ENCODE assay signal across 8 cellular contexts in the genomic region with DNA sequence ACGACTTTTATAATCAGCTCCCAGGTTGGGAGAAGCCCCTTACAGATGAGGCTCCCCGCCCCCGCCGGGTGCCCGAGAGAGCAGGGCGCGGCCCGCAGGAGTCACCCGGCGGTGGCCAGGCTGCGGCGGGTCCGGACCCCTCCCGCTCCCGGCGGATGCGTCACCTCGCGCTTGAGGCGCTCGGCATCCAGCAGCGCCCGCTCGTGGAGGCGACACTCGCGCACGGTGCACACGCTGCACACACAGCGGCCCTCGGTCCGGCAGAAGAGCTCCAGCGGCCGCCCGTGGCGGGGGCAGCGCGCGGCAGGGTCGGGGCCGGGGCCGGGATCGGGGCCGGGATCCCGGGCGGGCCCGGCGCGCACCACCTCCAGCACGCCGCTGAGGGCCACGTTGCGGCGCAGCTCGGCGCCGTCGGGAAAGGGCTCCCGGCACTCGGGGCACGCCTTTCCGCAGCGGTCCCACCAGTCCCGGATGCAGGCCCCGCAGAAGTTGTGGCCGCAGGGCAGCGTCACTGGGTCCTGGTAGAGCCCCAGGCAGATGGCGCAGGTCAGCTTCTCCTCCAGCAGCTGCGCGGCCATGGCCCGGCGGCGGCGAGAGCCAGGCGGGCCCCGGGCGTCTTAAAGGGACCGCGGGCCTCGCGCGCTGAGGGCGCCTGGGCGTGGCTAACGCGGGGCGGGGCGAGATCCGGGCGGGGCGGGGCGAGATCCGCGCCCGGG. TPM values are rescaled to one million over a fixed set of nuclear protein-coding genes. Genes with fewer than 3 reads are reported as not detected.
DNase-seq lines count a peak whose midpoint lies in the region; ATAC-seq and TF ChIP-seq lines count a peak whose summit lies in the region.

A gene with protein sequence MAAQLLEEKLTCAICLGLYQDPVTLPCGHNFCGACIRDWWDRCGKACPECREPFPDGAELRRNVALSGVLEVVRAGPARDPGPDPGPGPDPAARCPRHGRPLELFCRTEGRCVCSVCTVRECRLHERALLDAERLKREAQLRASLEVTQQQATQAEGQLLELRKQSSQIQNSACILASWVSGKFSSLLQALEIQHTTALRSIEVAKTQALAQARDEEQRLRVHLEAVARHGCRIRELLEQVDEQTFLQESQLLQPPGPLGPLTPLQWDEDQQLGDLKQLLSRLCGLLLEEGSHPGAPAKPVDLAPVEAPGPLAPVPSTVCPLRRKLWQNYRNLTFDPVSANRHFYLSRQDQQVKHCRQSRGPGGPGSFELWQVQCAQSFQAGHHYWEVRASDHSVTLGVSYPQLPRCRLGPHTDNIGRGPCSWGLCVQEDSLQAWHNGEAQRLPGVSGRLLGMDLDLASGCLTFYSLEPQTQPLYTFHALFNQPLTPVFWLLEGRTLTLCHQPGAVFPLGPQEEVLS (minus strand): TSS at position 592 of the 716 bp plus-strand sequence. CDS start 14 bp downstream, at position 578.

- H3K36me3 Mint-ChIP-seq in naive B cell, result peaks cover 0 to 7% of the 10 kb centered on the region in 2 donors
- H3K36me3 Mint-ChIP-seq in stimulated activated memory B cell treated with anti-CD40 and anti-IgM and Interleukin-4, amounts not matched to agents 10 μg/mL and 1 μg/mL and 100 μg/mL, for 72 hours, result peaks cover 37% of the 10 kb centered on the region

- H3K9me3 Mint-ChIP-seq in naive B cell, result no peaks in the 10 kb centered on the region
- no peaks in the 10 kb centered on the region for H3K9me3 Mint-ChIP-seq in stimulated activated memory B cell treated with anti-CD40 and anti-IgM and Interleukin-4, amounts not matched to agents 10 μg/mL and 1 μg/mL and 100 μg/mL, for 72 hours

- peak within 1 kb of the TSS; percentile 84 to 99 (median 95) for H3K27ac ChIP-seq in esophagus squamous epithelium

- H3K27me3 ChIP-seq in esophagus squamous epithelium, result no peaks in the 10 kb centered on the region

- peaks cover 25 to 62% (median 32%) of the 10 kb centered on the region in 3 donors for H3K4me1 ChIP-seq in esophagus squamous epithelium

- no peaks in the 10 kb centered on the region for H3K27me3 Mint-ChIP-seq in naive B cell
- H3K27me3 Mint-ChIP-seq in stimulated activated memory B cell treated with anti-CD40 and anti-IgM and Interleukin-4, amounts not matched to agents 10 μg/mL and 1 μg/mL and 100 μg/mL, for 72 hours, result no peaks in the 10 kb centered on the region

- TF ChIP-seq POLR2A in esophagus squamous epithelium (IDR thresholded peaks at IDR 0.05), result peak in 2 of 4 donors; percentile 59 to 83

- intact Hi-C loops in esophagus squamous epithelium (cut with DNase I), result no loop called here

- 0% methylated on average over 1 to 3 of the region's 95 CpGs for WGBS in esophagus squamous epithelium, 2 donors

- DNase-seq in CD1c-positive myeloid dendritic cell (ENCODE audit: extremely low spot score) (peak; percentile 75), esophagus squamous epithelium (lab: John Stamatoyannopoulos, UW) (no peak), naive B cell (peak; percentile 71)
- peak; percentile 88 to 91 for DNase-seq in activated T-cell treated with anti-CD3 and anti-CD28 coated beads, Interleukin-2, amount 50 U/mL, for 48 hours

- peak within 1 kb of the TSS in 5 of 6 donors; percentile 63 to 91 (median 84) for H3K27ac Mint-ChIP-seq in naive B cell
- peak within 1 kb of the TSS; percentile 87 for H3K27ac Mint-ChIP-seq in stimulated activated memory B cell treated with anti-CD40 and anti-IgM and Interleukin-4, amounts not matched to agents 10 μg/mL and 1 μg/mL and 100 μg/mL, for 72 hours

- ATAC-seq in GM19328 (IDR thresholded peaks at IDR 0.05; ENCODE audit: unreplicated experiment) (peak; percentile 50), HG03571 (IDR thresholded peaks at IDR 0.05; ENCODE audit: unreplicated experiment) (peak; percentile 47), naive B cell (ENCODE audit: low read depth in 2 of 2) (peak; percentile 82 to 85)
- ATAC-seq in stimulated activated memory B cell treated with anti-CD40 and anti-IgM and Interleukin-4, amounts not matched to agents 10 μg/mL and 1 μg/mL and 100 μg/mL, for 72 hours, result peak; percentile 90

- TF ChIP-seq CTCF in esophagus squamous epithelium (IDR thresholded peaks at IDR 0.05), result peak; percentile 24 to 44 (median 33)

- H3K4me3 ChIP-seq in esophagus squamous epithelium, result peak within 1 kb of the TSS; percentile 72 to 98 (median 90)

- peaks cover 21 to 30% (median 26%) of the 10 kb centered on the region in 3 donors for H3K4me1 Mint-ChIP-seq in naive B cell
- H3K4me1 Mint-ChIP-seq in stimulated activated memory B cell treated with anti-CD40 and anti-IgM and Interleukin-4, amounts not matched to agents 10 μg/mL and 1 μg/mL and 100 μg/mL, for 72 hours, result peaks cover 41% of the 10 kb centered on the region

- H3K4me3 Mint-ChIP-seq in naive B cell, result peak within 1 kb of the TSS; percentile 60 to 94 (median 85)
- H3K4me3 Mint-ChIP-seq in stimulated activated memory B cell treated with anti-CD40 and anti-IgM and Interleukin-4, amounts not matched to agents 10 μg/mL and 1 μg/mL and 100 μg/mL, for 72 hours, result peak within 1 kb of the TSS; percentile 75

- H3K9me3 ChIP-seq in esophagus squamous epithelium, result no peaks in the 10 kb centered on the region

- H3K36me3 ChIP-seq in esophagus squamous epithelium, result peaks cover 12 to 56% (median 38%) of the 10 kb centered on the region in 3 donors

TF ChIP-seq in PFSK-1, 5 proteins besides CTCF, POLR2A, EP300 and RAD21:
- TF ChIP-seq POLR2AphosphoS5 (IDR thresholded peaks at IDR 0.05; ENCODE audit: low read depth, low read length) (peak; percentile 90), TAF1 (IDR thresholded peaks at IDR 0.05; ENCODE audit: borderline replicate concordance, insufficient read depth, low read length) (peak; percentile 61; the same call in 1 of the 2 replicates), SIN3A (IDR thresholded peaks at IDR 0.05; ENCODE audit: borderline replicate concordance, insufficient read depth, low read length) (peak; percentile 46; the same call in 1 of the 2 replicates), FOXP2 (optimal IDR thresholded peaks at IDR 0.05; ENCODE audit: borderline replicate concordance, extremely low read depth, extremely low read length, insufficient read depth) (peak; percentile 79)
- TF ChIP-seq, protein P1, sequence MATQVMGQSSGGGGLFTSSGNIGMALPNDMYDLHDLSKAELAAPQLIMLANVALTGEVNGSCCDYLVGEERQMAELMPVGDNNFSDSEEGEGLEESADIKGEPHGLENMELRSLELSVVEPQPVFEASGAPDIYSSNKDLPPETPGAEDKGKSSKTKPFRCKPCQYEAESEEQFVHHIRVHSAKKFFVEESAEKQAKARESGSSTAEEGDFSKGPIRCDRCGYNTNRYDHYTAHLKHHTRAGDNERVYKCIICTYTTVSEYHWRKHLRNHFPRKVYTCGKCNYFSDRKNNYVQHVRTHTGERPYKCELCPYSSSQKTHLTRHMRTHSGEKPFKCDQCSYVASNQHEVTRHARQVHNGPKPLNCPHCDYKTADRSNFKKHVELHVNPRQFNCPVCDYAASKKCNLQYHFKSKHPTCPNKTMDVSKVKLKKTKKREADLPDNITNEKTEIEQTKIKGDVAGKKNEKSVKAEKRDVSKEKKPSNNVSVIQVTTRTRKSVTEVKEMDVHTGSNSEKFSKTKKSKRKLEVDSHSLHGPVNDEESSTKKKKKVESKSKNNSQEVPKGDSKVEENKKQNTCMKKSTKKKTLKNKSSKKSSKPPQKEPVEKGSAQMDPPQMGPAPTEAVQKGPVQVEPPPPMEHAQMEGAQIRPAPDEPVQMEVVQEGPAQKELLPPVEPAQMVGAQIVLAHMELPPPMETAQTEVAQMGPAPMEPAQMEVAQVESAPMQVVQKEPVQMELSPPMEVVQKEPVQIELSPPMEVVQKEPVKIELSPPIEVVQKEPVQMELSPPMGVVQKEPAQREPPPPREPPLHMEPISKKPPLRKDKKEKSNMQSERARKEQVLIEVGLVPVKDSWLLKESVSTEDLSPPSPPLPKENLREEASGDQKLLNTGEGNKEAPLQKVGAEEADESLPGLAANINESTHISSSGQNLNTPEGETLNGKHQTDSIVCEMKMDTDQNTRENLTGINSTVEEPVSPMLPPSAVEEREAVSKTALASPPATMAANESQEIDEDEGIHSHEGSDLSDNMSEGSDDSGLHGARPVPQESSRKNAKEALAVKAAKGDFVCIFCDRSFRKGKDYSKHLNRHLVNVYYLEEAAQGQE (IDR thresholded peaks at IDR 0.05; ENCODE audit: insufficient read depth in 1 of 2, low read depth in 2 of 2, low read length in 2 of 2), result peak in 1 of 2 experiments; percentile 34; a peak in 1 of 4 replicates

RNA-seq across cellular contexts. Expression of the gene that starts here (rescaled TPM):
- polyA plus RNA-seq in PFSK-1 (2012; ENCODE audit: insufficient read length, low read depth), result 54.5 TPM
- 10 to 100 TPM; 17.3 to 24.6 (median 19.6) TPM for total RNA-seq in esophagus squamous epithelium
- polyA plus RNA-seq in naive B cell (ENCODE audit: low read depth in 6 of 6), result 10 to 100 TPM; 15.4 to 33.0 (median 23.4) TPM
